Comparison of ENCODE assay signal across 8 cellular contexts in genomic region chr4:6926681-6927478, GRCh38. TPM values are rescaled to one million over a fixed set of nuclear protein-coding genes. Genes with fewer than 3 reads are reported as not detected.
A peak's percentile ranks its signal among the peaks of the same experiment; 100 is the strongest.
DNase-seq lines count a peak whose midpoint lies in the region; ATAC-seq lines count a peak whose summit lies in the region.

No MANE protein-coding gene starts in this region.

- H3K27ac Mint-ChIP-seq in activated naive CD8-positive, alpha-beta T cell treated with anti-CD3 and anti-CD28 coated beads for 36 hours, result peak overlapping the region; percentile 66

- no peak overlapping the region for H2BK120ac ChIP-seq in mesenchymal stem cell (ENCODE audit: low read depth, low read length)

- H3K9ac ChIP-seq in mesenchymal stem cell (ENCODE audit: low read length), result no peak overlapping the region

- H4K8ac ChIP-seq in mesenchymal stem cell (ENCODE audit: low read length), result no peak overlapping the region

- peak overlapping the region; percentile 47 for H3K4me3 Mint-ChIP-seq in activated naive CD8-positive, alpha-beta T cell treated with anti-CD3 and anti-CD28 coated beads for 36 hours

- DNase-seq in SK-N-DZ (ENCODE audit: low spot score), result peak; percentile 50
- DNase-seq in activated naive CD8-positive, alpha-beta T cell treated with anti-CD3 and anti-CD28 coated beads for 36 hours, result no peak
- peak; percentile 84 for DNase-seq in mesenchymal stem cell
- DNase-seq in substantia nigra (lab: John Stamatoyannopoulos, UW), result peak in 1 of 49 donors; percentile 36
- no peak for DNase-seq in NCI-H146 (lab: John Stamatoyannopoulos, UW)
- no peak for DNase-seq in cortex of kidney (lab: John Stamatoyannopoulos, UW)

- no peaks in the 10 kb centered on the region for H3K27me3 Mint-ChIP-seq in activated naive CD8-positive, alpha-beta T cell treated with anti-CD3 and anti-CD28 coated beads for 36 hours

- no peaks in the 10 kb centered on the region for H3K9me3 ChIP-seq in mesenchymal stem cell (ENCODE audit: control insufficient read depth, low read length)

- no peak overlapping the region for H2BK5ac ChIP-seq in mesenchymal stem cell (ENCODE audit: low read depth, low read length, poor library complexity, severe bottlenecking)

- H3K4me2 ChIP-seq in mesenchymal stem cell (ENCODE audit: low read length, poor library complexity, severe bottlenecking), result no peak overlapping the region

- H2AK5ac ChIP-seq in mesenchymal stem cell (ENCODE audit: low read length, severe bottlenecking), result no peak overlapping the region

- H4K91ac ChIP-seq in mesenchymal stem cell (ENCODE audit: low read length), result no peak overlapping the region

- no peak overlapping the region for H2AFZ ChIP-seq in mesenchymal stem cell (ENCODE audit: low read depth, low read length)

- no peak overlapping the region for H3K4me3 ChIP-seq in mesenchymal stem cell (ENCODE audit: insufficient read depth in 1 of 2, low read depth in 1 of 2, low read length in 2 of 2)

- WGBS in mesenchymal stem cell, result 53% methylated on average over 13 of the region's 13 CpGs

- H3K27ac ChIP-seq in mesenchymal stem cell (ENCODE audit: low read length, poor library complexity, severe bottlenecking) (no peak overlapping the region), substantia nigra (ENCODE audit: low read depth, low read length, poor library complexity, severe bottlenecking) (peak overlapping the region; percentile 63)

- peak overlapping the region in 1 of 2 experiments; percentile 45 for H2BK12ac ChIP-seq in mesenchymal stem cell (ENCODE audit: low read length in 2 of 2)

- peaks cover 21 to 38% of the 10 kb centered on the region in 2 experiments for H3K36me3 ChIP-seq in mesenchymal stem cell (ENCODE audit: control insufficient read depth in 1 of 2, insufficient read depth in 2 of 2, low read depth in 1 of 2, low read length in 2 of 2)

- H3K18ac ChIP-seq in mesenchymal stem cell (ENCODE audit: low read depth in 1 of 2, low read length in 2 of 2), result peak overlapping the region in 1 of 2 experiments; percentile 67

- H3K14ac ChIP-seq in mesenchymal stem cell (ENCODE audit: low read length in 2 of 2), result peak overlapping the region in 1 of 2 experiments; percentile 26

- H3K4ac ChIP-seq in mesenchymal stem cell (ENCODE audit: low read depth in 1 of 2, low read length in 2 of 2), result peak overlapping the region in 1 of 2 experiments; percentile 24

- peaks cover 14% of the 10 kb centered on the region for H3K4me1 ChIP-seq in mesenchymal stem cell (ENCODE audit: control insufficient read depth, insufficient read depth, low read depth, low read length)

- H2BK15ac ChIP-seq in mesenchymal stem cell (ENCODE audit: low read depth, poor library complexity, severe bottlenecking), result peak overlapping the region; percentile 31

- H3K79me1 ChIP-seq in mesenchymal stem cell (replicated peaks; ENCODE audit: low read length, poor library complexity, severe bottlenecking), result peaks cover 56% of the 10 kb centered on the region

- no peak overlapping the region for H3K23ac ChIP-seq in mesenchymal stem cell (ENCODE audit: low read length in 2 of 2)

- no peaks in the 10 kb centered on the region for H3K27me3 ChIP-seq in mesenchymal stem cell (ENCODE audit: control insufficient read depth in 1 of 2, insufficient read depth in 1 of 2, low read length in 2 of 2)

- peaks cover 60% of the 10 kb centered on the region for H3K4me1 Mint-ChIP-seq in activated naive CD8-positive, alpha-beta T cell treated with anti-CD3 and anti-CD28 coated beads for 36 hours

- no peak for ATAC-seq in HG03432 (IDR thresholded peaks at IDR 0.05; ENCODE audit: unreplicated experiment)
- ATAC-seq in GM18517 (IDR thresholded peaks at IDR 0.05; ENCODE audit: unreplicated experiment), result no peak

- H3K9me3 Mint-ChIP-seq in activated naive CD8-positive, alpha-beta T cell treated with anti-CD3 and anti-CD28 coated beads for 36 hours, result no peaks in the 10 kb centered on the region

- H3K36me3 Mint-ChIP-seq in activated naive CD8-positive, alpha-beta T cell treated with anti-CD3 and anti-CD28 coated beads for 36 hours, result peaks cover 36% of the 10 kb centered on the region

RNA-seq across cellular contexts. Expression of gene TBC1D14, which starts 17.3 kb away (rescaled TPM):
- 69.7 and 78.5 TPM in 2 replicates for polyA plus RNA-seq in SK-N-DZ (2014; cell fraction: cytosol; rRNA removed)
- 38.1 and 38.4 TPM in 2 replicates for polyA plus RNA-seq in SK-N-DZ (2014; cell fraction: nucleus; rRNA removed)
- total RNA-seq in activated naive CD8-positive, alpha-beta T cell treated with anti-CD3 and anti-CD28 coated beads for 36 hours, result 10 to 100 TPM; 38.4 to 39.3 TPM
- polyA plus RNA-seq in mesenchymal stem cell (2013, experiment 1 of 2), result 25.0 TPM
- 24.9 TPM for polyA plus RNA-seq in mesenchymal stem cell (2013, experiment 2 of 2)

Comparison
In these comparisons a context has a peak if more than half of its experiments do, and no peak if none do; other contexts are left out.
1. DNase-seq: peak in SK-N-DZ (single experiment) and mesenchymal stem cell (single experiment); none in activated naive CD8-positive, alpha-beta T cell treated with anti-CD3 and anti-CD28 coated beads for 36 hours (single experiment), NCI-H146 (single experiment) and cortex of kidney (single experiment).